ENCODE assay signal across 12 cellular contexts in genomic region chr7:112497481-112497880, GRCh38. TPM values are rescaled to one million over a fixed set of nuclear protein-coding genes. Genes with fewer than 3 reads are reported as not detected.
A peak's percentile ranks its signal among the peaks of the same experiment; 100 is the strongest.
DNase-seq lines count a peak whose midpoint lies in the region; ATAC-seq and TF ChIP-seq lines count a peak whose summit lies in the region.
"Had no signal": no experiment of that assay in that cellular context is flagged by ENCODE, and none has a peak within 500 bp of the region (broad histone marks: within the 10 kb centered on the region; RNA-seq: fewer than 3 reads in every experiment).

No MANE protein-coding gene starts in this region.

- H2AFZ ChIP-seq in osteoblast (ENCODE audit: low read length) = no peak overlapping the region

- DNase-seq in renal cortical epithelial cell (ENCODE audit: low read depth) = peak; percentile 37
- no peak for DNase-seq in osteoblast (ENCODE audit: insufficient read length, low spot score, missing footprints)
- DNase-seq in left lung = no peak
- DNase-seq in SKM-1 (lab: John Stamatoyannopoulos, UW; ENCODE audit: unreplicated experiment) = no peak
- DNase-seq: GOT3, NCI-H1436, retina, SIG-M5 had no signal

- no peaks in the 10 kb centered on the region for H3K9me3 ChIP-seq in osteoblast (ENCODE audit: low read depth, low read length)
- H3K9me3 ChIP-seq in left lung = no peaks in the 10 kb centered on the region

- H3K79me2 ChIP-seq in osteoblast (ENCODE audit: insufficient read depth, low read length) = no peaks in the 10 kb centered on the region

- peak; percentile 46 for ATAC-seq in GM19328 (IDR thresholded peaks at IDR 0.05; ENCODE audit: unreplicated experiment)
- peak; percentile 76 for ATAC-seq in HG02588 (IDR thresholded peaks at IDR 0.05; ENCODE audit: unreplicated experiment)
- ATAC-seq in HG03442 (IDR thresholded peaks at IDR 0.05; ENCODE audit: unreplicated experiment) = peak; percentile 72
- ATAC-seq in left lung = no peak

- H3K36me3 ChIP-seq in osteoblast (ENCODE audit: insufficient read depth, low read length) = no peaks in the 10 kb centered on the region
- no peaks in the 10 kb centered on the region for H3K36me3 ChIP-seq in left lung

- H3K4me2 ChIP-seq in osteoblast (ENCODE audit: insufficient read depth, low read length) = no peak overlapping the region

- H3K4me3 ChIP-seq in osteoblast (ENCODE audit: insufficient read depth, low read length) = no peak overlapping the region
- no peak overlapping the region for H3K4me3 ChIP-seq in left lung

- TF ChIP-seq CTCF in osteoblast (IDR thresholded peaks at IDR 0.05; ENCODE audit: extremely low read depth, low read depth, low read length) = no peak
- no peak for TF ChIP-seq CTCF in left lung (IDR thresholded peaks at IDR 0.05)

- H3K27me3 ChIP-seq in osteoblast (ENCODE audit: insufficient read depth, low read length) (peaks cover 5% of the 10 kb centered on the region), left lung (no peaks in the 10 kb centered on the region)

- H3K27ac ChIP-seq in osteoblast (ENCODE audit: low read depth, low read length) (no peak overlapping the region), left lung (no peak overlapping the region)
- H3K27ac ChIP-seq: C4-2B had no signal

- intact Hi-C loops in left lung (cut with DNase I) = no loop called here

- H4K20me1 ChIP-seq in osteoblast (ENCODE audit: insufficient read depth, low read length) = no peaks in the 10 kb centered on the region

- H3K4me1 ChIP-seq in osteoblast (ENCODE audit: insufficient read depth, low read length) (no peaks in the 10 kb centered on the region), left lung (no peaks in the 10 kb centered on the region)

RNA-seq across cellular contexts. Expression of gene LSMEM1, which starts 16.7 kb away (rescaled TPM):
- total RNA-seq in renal cortical epithelial cell (1.2 TPM in 1 of 2 replicates, not detected in the other), osteoblast (0.72 and 0.88 TPM in 2 replicates), left lung (1 to 10 TPM; 1.6 to 4.9 TPM)

RNA-seq across cellular contexts. Expression of gene IFRD1, which starts 47.2 kb away (rescaled TPM):
- total RNA-seq in renal cortical epithelial cell (42.2 and 51.1 TPM in 2 replicates), osteoblast (90.5 and 107 TPM in 2 replicates), left lung (10 to 100 TPM; 37.4 to 54.1 TPM)
